ENCODE assay signal across 11 cellular contexts in genomic region chr6:72626126-72626525, GRCh38. TPM values are rescaled to one million over a fixed set of nuclear protein-coding genes. Genes with fewer than 3 reads are reported as not detected.
DNase-seq lines count a peak whose midpoint lies in the region; ATAC-seq lines count a peak whose summit lies in the region.
"Had no signal": no experiment of that assay in that cellular context is flagged by ENCODE, and none has a peak within 500 bp of the region (broad histone marks: within the 10 kb centered on the region; RNA-seq: fewer than 3 reads in every experiment).

No MANE protein-coding gene starts in this region.

- peak; percentile 56 for DNase-seq in activated naive CD4-positive, alpha-beta T cell treated with anti-CD3 and anti-CD28 coated beads for 36 hours
- DNase-seq in activated naive CD4-positive, alpha-beta T cell treated with anti-CD3 and anti-CD28 coated beads, Interleukin-2, amount 50 U/mL, for 16 hours, result no peak
- DNase-seq in HK-2 (ENCODE audit: unreplicated experiment), result no peak
- no peak for DNase-seq in NCI-H510A treated with DMSO at 0.1 percent for 48 hours (lab: John Stamatoyannopoulos, UW)
- no peak for DNase-seq in NCI-H524 (lab: John Stamatoyannopoulos, UW)

- CTCF ChIA-PET in activated naive CD4-positive, alpha-beta T cell treated with anti-CD3 and anti-CD28 coated beads for 36 hours (lab: Charles Lee), result interaction anchor here (0.6 to 2.7 kb wide), 6 partner anchors 9 to 504 kb away, joined by 3 to 15 read pairs (median 4); no protein-coding TSS in a partner anchor

- peak; percentile 38 for ATAC-seq in GM21619 (IDR thresholded peaks at IDR 0.05; ENCODE audit: unreplicated experiment)
- peak; percentile 50 for ATAC-seq in HG03432 (IDR thresholded peaks at IDR 0.05; ENCODE audit: unreplicated experiment)
- ATAC-seq in stimulated activated memory B cell treated with anti-CD40 and anti-IgM and Interleukin-4, amounts not matched to agents 10 μg/mL and 1 μg/mL and 100 μg/mL, for 72 hours, result peak; percentile 49
- ATAC-seq: left lobe of liver, WTC11 had no signal

- no peaks in the 10 kb centered on the region for H3K27me3 Mint-ChIP-seq in activated naive CD4-positive, alpha-beta T cell treated with anti-CD3 and anti-CD28 coated beads for 36 hours (ENCODE audit: low read depth)
- H3K27me3 Mint-ChIP-seq in stimulated activated memory B cell treated with anti-CD40 and anti-IgM and Interleukin-4, amounts not matched to agents 10 μg/mL and 1 μg/mL and 100 μg/mL, for 72 hours, result no peaks in the 10 kb centered on the region

- H3K4me1 Mint-ChIP-seq in activated naive CD4-positive, alpha-beta T cell treated with anti-CD3 and anti-CD28 coated beads for 36 hours (ENCODE audit: low read depth), result peaks cover 41% of the 10 kb centered on the region
- H3K4me1 Mint-ChIP-seq in stimulated activated memory B cell treated with anti-CD40 and anti-IgM and Interleukin-4, amounts not matched to agents 10 μg/mL and 1 μg/mL and 100 μg/mL, for 72 hours, result peaks cover 48% of the 10 kb centered on the region

- H3K9me3 Mint-ChIP-seq in activated naive CD4-positive, alpha-beta T cell treated with anti-CD3 and anti-CD28 coated beads for 36 hours, result peaks cover under 1% of the 10 kb centered on the region
- H3K9me3 Mint-ChIP-seq in stimulated activated memory B cell treated with anti-CD40 and anti-IgM and Interleukin-4, amounts not matched to agents 10 μg/mL and 1 μg/mL and 100 μg/mL, for 72 hours, result no peaks in the 10 kb centered on the region
- H3K9me3 Mint-ChIP-seq: brain, WTC11 had no signal

- H3K4me3 Mint-ChIP-seq in activated naive CD4-positive, alpha-beta T cell treated with anti-CD3 and anti-CD28 coated beads for 36 hours, result no peak overlapping the region
- peak overlapping the region; percentile 17 for H3K4me3 Mint-ChIP-seq in stimulated activated memory B cell treated with anti-CD40 and anti-IgM and Interleukin-4, amounts not matched to agents 10 μg/mL and 1 μg/mL and 100 μg/mL, for 72 hours
- H3K4me3 Mint-ChIP-seq: WTC11 had no signal

- intact Hi-C loops in activated naive CD4-positive, alpha-beta T cell treated with anti-CD3 and anti-CD28 coated beads for 36 hours (cut with micrococcal nuclease), result loop anchor here (1.0 to 10.0 kb wide), 3 partner anchors 10 to 1099 kb away; no protein-coding TSS in a partner anchor

- peak overlapping the region; percentile 62 for H3K27ac Mint-ChIP-seq in activated naive CD4-positive, alpha-beta T cell treated with anti-CD3 and anti-CD28 coated beads for 36 hours
- peak overlapping the region; percentile 66 for H3K27ac Mint-ChIP-seq in stimulated activated memory B cell treated with anti-CD40 and anti-IgM and Interleukin-4, amounts not matched to agents 10 μg/mL and 1 μg/mL and 100 μg/mL, for 72 hours
- H3K27ac Mint-ChIP-seq: brain, WTC11 had no signal

- peaks cover 21% of the 10 kb centered on the region for H3K36me3 Mint-ChIP-seq in activated naive CD4-positive, alpha-beta T cell treated with anti-CD3 and anti-CD28 coated beads for 36 hours (ENCODE audit: low read depth)
- H3K36me3 Mint-ChIP-seq in stimulated activated memory B cell treated with anti-CD40 and anti-IgM and Interleukin-4, amounts not matched to agents 10 μg/mL and 1 μg/mL and 100 μg/mL, for 72 hours, result peaks cover 13% of the 10 kb centered on the region
- H3K36me3 Mint-ChIP-seq: brain, WTC11 had no signal

RNA-seq across cellular contexts. Expression of gene KCNQ5, which starts 4.3 kb away (rescaled TPM):
- total RNA-seq in activated naive CD4-positive, alpha-beta T cell treated with anti-CD3 and anti-CD28 coated beads for 36 hours, result 10 to 100 TPM; 11.8 to 12.0 TPM
- total RNA-seq: left lobe of liver had no signal
